In genomic region chr7:17339952-17340351, GRCh38 we compare ENCODE assay signal across 18 cellular contexts.
"Had no signal": no experiment of that assay in that cellular context is flagged by ENCODE, and none has a peak within 500 bp of the region (broad histone marks: within the 10 kb centered on the region; RNA-seq: fewer than 3 reads in every experiment).

No MANE protein-coding gene starts in this region.

- H3K4me1 Mint-ChIP-seq: activated B cell treated with CpG ODN at 0.5 μM for 24 hours; central memory CD8-positive, alpha-beta T cell; immature natural killer cell; naive B cell had no signal

- H3K27ac ChIP-seq: foreskin keratinocyte had no signal

- H3K27me3 ChIP-seq: foreskin keratinocyte, stomach had no signal

- H3K4me3 ChIP-seq: lung, stomach, thoracic aorta had no signal

- H3K27me3 Mint-ChIP-seq: activated B cell treated with CpG ODN at 0.5 μM for 24 hours; activated CD8-positive, alpha-beta T cell treated with anti-CD3 and anti-CD28 coated beads for 36 hours; activated naive CD4-positive, alpha-beta T cell treated with anti-CD3 and anti-CD28 coated beads, Interleukin-2, amount 50 U/mL, for 24 hours; central memory CD8-positive, alpha-beta T cell; naive B cell had no signal

- H3K4me3 Mint-ChIP-seq: activated B cell treated with CpG ODN at 0.5 μM for 24 hours; activated CD8-positive, alpha-beta T cell treated with anti-CD3 and anti-CD28 coated beads for 36 hours; activated naive CD4-positive, alpha-beta T cell treated with anti-CD3 and anti-CD28 coated beads, Interleukin-2, amount 50 U/mL, for 24 hours; activated T-cell treated with anti-CD3 and anti-CD28 coated beads, Interleukin-2, amount 50 U/mL, for 4 hours; central memory CD8-positive, alpha-beta T cell; immature natural killer cell; naive B cell had no signal

- H3K4me1 ChIP-seq: foreskin keratinocyte had no signal

- H3K27ac Mint-ChIP-seq: activated B cell treated with CpG ODN at 0.5 μM for 24 hours; activated CD8-positive, alpha-beta T cell treated with anti-CD3 and anti-CD28 coated beads for 36 hours; activated naive CD4-positive, alpha-beta T cell treated with anti-CD3 and anti-CD28 coated beads, Interleukin-2, amount 50 U/mL, for 24 hours; immature natural killer cell; naive B cell had no signal

- H3K9me3 Mint-ChIP-seq: activated B cell treated with CpG ODN at 0.5 μM for 24 hours; activated CD8-positive, alpha-beta T cell treated with anti-CD3 and anti-CD28 coated beads for 36 hours; activated naive CD4-positive, alpha-beta T cell treated with anti-CD3 and anti-CD28 coated beads, Interleukin-2, amount 50 U/mL, for 24 hours; central memory CD8-positive, alpha-beta T cell; immature natural killer cell had no signal

- DNase-seq: activated B cell treated with CpG ODN at 0.5 μM for 24 hours; activated CD4-positive, alpha-beta T cell treated with anti-CD3 and anti-CD28 coated beads for 48 hours; activated CD8-positive, alpha-beta T cell treated with anti-CD3 and anti-CD28 coated beads for 36 hours; activated effector memory CD4-positive, alpha-beta T cell treated with Interleukin-2 at 50 U/mL for 16 hours; activated T-cell treated with anti-CD3 and anti-CD28 coated beads, Interleukin-2, amount 50 U/mL, for 4 hours; cortex of kidney; effector CD4-positive, alpha-beta T cell; foreskin keratinocyte; glutamatergic neuron; immature natural killer cell; naive B cell; small intestine; stomach; T-helper 2 cell had no signal

- H3K9me3 ChIP-seq: stomach, thoracic aorta had no signal

- ATAC-seq: activated CD8-positive, alpha-beta T cell treated with anti-CD3 and anti-CD28 coated beads for 36 hours; activated T-cell treated with anti-CD3 and anti-CD28 coated beads, Interleukin-2, amount 50 U/mL, for 4 hours; foreskin keratinocyte had no signal
